8 cellular contexts compared by ENCODE assay signal in the genomic region with DNA sequence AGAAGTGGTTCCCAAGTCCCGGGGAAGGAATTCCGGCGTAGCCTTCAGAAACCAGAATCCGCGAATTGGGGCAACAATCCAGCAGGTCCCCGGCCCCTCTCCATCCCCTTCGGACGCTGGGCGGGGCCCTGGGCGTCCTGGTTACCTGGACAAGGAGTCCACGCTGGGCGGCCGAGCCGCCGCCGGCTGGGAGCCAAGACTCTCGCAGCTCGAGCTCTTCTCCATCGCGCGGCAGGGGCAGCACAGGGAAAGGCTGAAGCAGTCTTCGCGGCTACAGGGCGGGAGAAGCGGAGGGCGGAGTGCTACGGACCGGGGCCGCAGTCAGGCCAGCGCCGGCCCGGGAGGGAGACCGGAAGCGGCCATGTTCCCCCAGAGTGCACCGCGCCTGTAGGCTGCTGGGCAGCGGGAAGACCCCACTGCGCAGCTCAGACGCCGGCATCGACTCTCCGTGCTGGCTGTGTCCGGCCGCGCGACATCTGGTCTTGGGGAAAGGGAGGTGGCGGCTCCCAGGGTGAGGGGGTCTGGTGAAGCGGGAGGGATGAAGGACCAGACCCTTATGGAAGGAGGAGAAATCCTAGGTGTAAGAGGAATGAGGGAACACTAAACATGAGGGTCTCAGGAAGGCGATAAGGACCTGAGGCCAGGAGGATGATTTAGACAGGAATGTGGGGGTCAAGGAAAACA. TPM values are rescaled to one million over a fixed set of nuclear protein-coding genes. Genes with fewer than 3 reads are reported as not detected.
DNase-seq lines count a peak whose midpoint lies in the region; ATAC-seq and TF ChIP-seq lines count a peak whose summit lies in the region.

A gene (minus strand): TSS at position 378 of the 684 bp plus-strand sequence. CDS start 153 bp downstream, at position 225.

- H3K27ac ChIP-seq in dorsolateral prefrontal cortex, result peak within 1 kb of the TSS; percentile 87 to 99 (median 97)
- H3K27ac ChIP-seq in right lobe of liver, result peak within 1 kb of the TSS; percentile 78 to 89 (median 80)

- peak; percentile 69 for TF ChIP-seq POLR2A in right lobe of liver (IDR thresholded peaks at IDR 0.05)

- WGBS in right lobe of liver (ENCODE audit: insufficient coverage, low coverage, low lambda C conversion rate, missing lambda C conversion rate), result 0% methylated on average over 12 of the region's 49 CpGs

- peaks cover 0 to 7% (median 2%) of the 10 kb centered on the region in 4 donors for H3K4me1 ChIP-seq in right lobe of liver

- no peaks in the 10 kb centered on the region for H3K9me3 ChIP-seq in right lobe of liver

- H3K36me3 ChIP-seq in right lobe of liver, result no peaks in the 10 kb centered on the region

- H3K4me3 ChIP-seq in AG10803 (ENCODE audit: low read length), result peak within 1 kb of the TSS; percentile 91
- peak within 1 kb of the TSS; percentile 55 to 99 (median 86) for H3K4me3 ChIP-seq in dorsolateral prefrontal cortex
- peak within 1 kb of the TSS; percentile 91 to 93 (median 93) for H3K4me3 ChIP-seq in right lobe of liver

- H3K27me3 ChIP-seq in dorsolateral prefrontal cortex (no peaks in the 10 kb centered on the region), right lobe of liver (no peaks in the 10 kb centered on the region)

- peak; percentile 85 for ATAC-seq in GM18870 (IDR thresholded peaks at IDR 0.05; ENCODE audit: unreplicated experiment)
- peak; percentile 97 for ATAC-seq in HG03103 (IDR thresholded peaks at IDR 0.05; ENCODE audit: low read depth, unreplicated experiment)
- ATAC-seq in right lobe of liver, result peak; percentile 98 to 99 (median 99)

- TF ChIP-seq CTCF in AG10803 (conservative IDR thresholded peaks at IDR 0.05; ENCODE audit: low read length) (no peak), dorsolateral prefrontal cortex (IDR thresholded peaks at IDR 0.05 in 54 of 56, conservative IDR thresholded peaks at IDR 0.05 in 2 of 56; ENCODE audit: low read depth in 1 of 56, partially characterized antibody in 56 of 56) (peak in 21 of 56 donors; percentile 5 to 51 (median 25)), right lobe of liver (IDR thresholded peaks at IDR 0.05) (no peak)

- intact Hi-C loops in dorsolateral prefrontal cortex (cut with DNase I), result loop anchor here (2.0 to 5.0 kb wide), 5 partner anchors 72 to 418 kb away; a partner anchor contains a TSS
- intact Hi-C loops in right lobe of liver (cut with DNase I), result no loop called here

- DNase-seq in AG10803 (ENCODE audit: low read depth), result peak; percentile 73
- peak; percentile 29 for DNase-seq in NCI-H510A (lab: John Stamatoyannopoulos, UW)
- peak; percentile 17 to 24 for DNase-seq in activated CD4-positive, alpha-beta T cell treated with anti-CD3 and anti-CD28 coated beads, Interleukin-2, amount 50 U/mL, for 4 hours
- DNase-seq in dorsolateral prefrontal cortex, result peak; percentile 70 to 91 (median 80)
- peak; percentile 76 to 84 (median 79) for DNase-seq in right lobe of liver
- peak; percentile 37 to 52 for DNase-seq in stimulated activated CD4-positive, alpha-beta T cell treated with anti-CD3 and anti-CD28 coated beads, Interleukin-4, amount 100 ng/mL, for 4 hours

RNA-seq across cellular contexts. Expression of the gene that starts here (rescaled TPM):
- 10 to 100 TPM; 30.2 to 76.1 (median 44.7) TPM for total RNA-seq in dorsolateral prefrontal cortex
- 1 to 10 TPM; 1.7 to 8.7 (median 3.9) TPM for total RNA-seq in right lobe of liver

Comparison
In these comparisons a context has a peak if more than half of its experiments do, and no peak if none do; other contexts are left out.
1. Peak in every context shown above with its lines: DNase-seq, ATAC-seq, H3K4me3 ChIP-seq and H3K27ac ChIP-seq.
2. DNase-seq: peak in every context shown above with its lines; median percentile 80 in dorsolateral prefrontal cortex; 79 in right lobe of liver; 73 in AG10803; 44 in stimulated activated CD4-positive, alpha-beta T cell treated with anti-CD3 and anti-CD28 coated beads, Interleukin-4, amount 100 ng/mL, for 4 hours; 29 in NCI-H510A; 20 in activated CD4-positive, alpha-beta T cell treated with anti-CD3 and anti-CD28 coated beads, Interleukin-2, amount 50 U/mL, for 4 hours.
3. intact Hi-C loops: an anchor here in dorsolateral prefrontal cortex (2.0 to 5.0 kb wide); none called in right lobe of liver.